Comparison of ENCODE assay signal across 8 cellular contexts in the genomic region with DNA sequence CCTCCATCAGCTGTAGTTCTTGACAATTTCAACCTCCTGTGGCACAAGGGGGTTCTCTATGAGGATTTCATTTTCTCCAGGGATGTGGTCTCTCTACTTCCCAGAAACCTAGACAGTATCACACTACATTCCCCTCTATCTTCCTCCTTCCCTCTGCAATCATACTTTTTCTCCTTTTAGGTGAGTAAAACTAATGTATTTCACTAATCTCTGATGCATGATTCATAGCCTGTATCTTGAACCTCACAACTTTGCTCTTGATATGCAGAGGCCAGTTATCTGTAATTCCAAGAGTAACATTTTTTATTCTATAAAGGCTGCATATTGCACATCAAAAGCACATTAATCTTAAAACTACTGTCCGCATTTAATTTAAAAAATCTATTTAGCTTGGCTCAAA.
"Had no signal": no experiment of that assay in that cellular context is flagged by ENCODE, and none has a peak within 500 bp of the region (broad histone marks: within the 10 kb centered on the region; RNA-seq: fewer than 3 reads in every experiment).

No MANE protein-coding gene starts in this region.

- ATAC-seq: GM12878 had no signal

- FAIRE-seq: G401.6, GM12878, GM12891, GM12892, GM18507, GM19239 had no signal

- H3K4me3 ChIP-seq: GM12878 had no signal

- DNase-seq: GDM1, GF-D8 had no signal
